In genomic region chr6:33314943-33315752, GRCh38 we compare ENCODE assay signal across 8 cellular contexts. TPM values are rescaled to one million over a fixed set of nuclear protein-coding genes. Genes with fewer than 3 reads are reported as not detected.
A peak's percentile ranks its signal among the peaks of the same experiment; 100 is the strongest.
DNase-seq lines count a peak whose midpoint lies in the region; ATAC-seq and TF ChIP-seq lines count a peak whose summit lies in the region.

No MANE protein-coding gene starts in this region.

- no peak for TF ChIP-seq CTCF in OCI-LY1 (IDR thresholded peaks at IDR 0.05; ENCODE audit: low read length)
- no peak for TF ChIP-seq CTCF in dorsolateral prefrontal cortex (IDR thresholded peaks at IDR 0.05 in 54 of 56, conservative IDR thresholded peaks at IDR 0.05 in 2 of 56; ENCODE audit: low read depth in 1 of 56, partially characterized antibody in 56 of 56)

- no peak overlapping the region for H2AFZ ChIP-seq in OCI-LY1 (ENCODE audit: low read length)

- H3K27me3 ChIP-seq in OCI-LY1 (ENCODE audit: insufficient read depth, low read length) (no peaks in the 10 kb centered on the region), dorsolateral prefrontal cortex (no peaks in the 10 kb centered on the region), muscle layer of duodenum (ENCODE audit: low read depth, low read length) (no peaks in the 10 kb centered on the region)

- H3K9ac ChIP-seq in OCI-LY1 (ENCODE audit: low read length) = no peak overlapping the region

- H3K27ac ChIP-seq in OCI-LY1 (ENCODE audit: low read depth, low read length, poor library complexity, severe bottlenecking) (peak overlapping the region; percentile 94), dorsolateral prefrontal cortex (peak overlapping the region in 58 of 59 donors; percentile 62 to 98 (median 94)), muscle layer of duodenum (ENCODE audit: low read length) (peak overlapping the region; percentile 96)

- H3K4me1 ChIP-seq in OCI-LY1 (ENCODE audit: insufficient read depth, low read length, severe bottlenecking) = peaks cover 44% of the 10 kb centered on the region
- peaks cover 12 to 50% of the 10 kb centered on the region in 2 donors for H3K4me1 ChIP-seq in muscle layer of duodenum (ENCODE audit: control insufficient read depth in 1 of 2, insufficient read depth in 2 of 2, low read length in 2 of 2)

- intact Hi-C loops in dorsolateral prefrontal cortex (cut with DNase I) = loop anchor here in 1 of 2 donors (2.0 kb wide), 1 partner anchor 16 kb away; the partner anchor contains the start of gene RGL2

- peaks cover 16% of the 10 kb centered on the region for H3K79me2 ChIP-seq in OCI-LY1 (ENCODE audit: insufficient read depth, low read length)

- DNase-seq in GM03348 (ENCODE audit: low spot score) = peak; percentile 33
- no peak for DNase-seq in dorsolateral prefrontal cortex
- no peak for DNase-seq in SHP77 treated with DMSO at 0.1 percent for 48 hours (lab: John Stamatoyannopoulos, UW)
- no peak for DNase-seq in NCI-H510A treated with DMSO at 0.1 percent for 48 hours (lab: John Stamatoyannopoulos, UW)

- 0 out of 2 replicates have a peak, but pooled peaks cover 4% of the 10 kb centered on the region for H3F3A ChIP-seq in OCI-LY1 (ENCODE audit: insufficient read depth, low read length)

- peak overlapping the region; percentile 89; the same call in 1 of the 2 replicates for H3K4me2 ChIP-seq in OCI-LY1 (ENCODE audit: low read length)

- no peaks in the 10 kb centered on the region for H4K20me1 ChIP-seq in OCI-LY1 (ENCODE audit: insufficient read depth, low read length)

- H3K9me3 ChIP-seq in OCI-LY1 (ENCODE audit: low read length) = no peaks in the 10 kb centered on the region
- H3K9me3 ChIP-seq in muscle layer of duodenum (ENCODE audit: control insufficient read depth in 1 of 2, low read length in 2 of 2) = no peaks in the 10 kb centered on the region

- ATAC-seq in GM21529 (IDR thresholded peaks at IDR 0.05; ENCODE audit: unreplicated experiment) (no peak), GM21367 (IDR thresholded peaks at IDR 0.05; ENCODE audit: unreplicated experiment) (no peak)

- H3K36me3 ChIP-seq in OCI-LY1 (ENCODE audit: insufficient read depth, low read length) (peaks cover 27% of the 10 kb centered on the region), muscle layer of duodenum (ENCODE audit: control insufficient read depth in 1 of 2, insufficient read depth in 2 of 2, low read length in 2 of 2) (peaks cover 11 to 19% of the 10 kb centered on the region in 2 donors)

- no peaks in the 10 kb centered on the region for H3K9me2 ChIP-seq in OCI-LY1 (ENCODE audit: low read depth, low read length)

- H3K4me3 ChIP-seq in OCI-LY1 (ENCODE audit: low read depth, low read length, poor library complexity, severe bottlenecking) (peak overlapping the region; percentile 85), dorsolateral prefrontal cortex (peak overlapping the region in 47 of 59 donors; percentile 14 to 97 (median 91)), muscle layer of duodenum (ENCODE audit: low read depth in 1 of 2, low read length in 2 of 2) (peak overlapping the region; percentile 92 to 95)

RNA-seq across cellular contexts. Expression of gene TAPBP, which starts 1.3 kb away (rescaled TPM):
- 100 to 1,000 TPM in 7 of 120 experiments, 10 to 100 TPM in 113; 52.1 to 121 (median 79.4) TPM for total RNA-seq in dorsolateral prefrontal cortex

RNA-seq across cellular contexts. Expression of gene ZBTB22, which starts 2.4 kb away (rescaled TPM):
- 10 to 100 TPM; 16.7 to 36.6 (median 25.5) TPM for total RNA-seq in dorsolateral prefrontal cortex

RNA-seq across cellular contexts. Expression of gene DAXX, which starts 7.6 kb away (rescaled TPM):
- 10 to 100 TPM; 18.3 to 43.1 (median 27.8) TPM for total RNA-seq in dorsolateral prefrontal cortex

RNA-seq across cellular contexts. Expression of gene RGL2, which starts 16.4 kb away (rescaled TPM):
- total RNA-seq in dorsolateral prefrontal cortex = 10 to 100 TPM; 30.9 to 94.4 (median 52.6) TPM

RNA-seq across cellular contexts. Expression of gene PFDN6, which starts 25.7 kb away (rescaled TPM):
- 10 to 100 TPM; 29.1 to 82.4 (median 59.2) TPM for total RNA-seq in dorsolateral prefrontal cortex
